1 cellular context compared by ENCODE assay signal in genomic region chr17:1532836-1533602, GRCh38.
TF ChIP-seq lines count a peak whose summit lies in the region.

No MANE protein-coding gene starts in this region.

TF ChIP-seq in H1, 55 proteins besides CTCF, POLR2A, EP300 and RAD21:
- no peak for TF ChIP-seq KDM4A (IDR thresholded peaks at IDR 0.05; ENCODE audit: low read depth, low read length, severe bottlenecking)
- TF ChIP-seq SUZ12 (IDR thresholded peaks at IDR 0.05; ENCODE audit: low read length) = no peak
- no peak for TF ChIP-seq SP4 (IDR thresholded peaks at IDR 0.05; ENCODE audit: low read length)
- no peak for TF ChIP-seq PHF8 (conservative IDR thresholded peaks at IDR 0.05; ENCODE audit: low read depth, low read length)
- no peak for TF ChIP-seq SIRT6 (IDR thresholded peaks at IDR 0.05; ENCODE audit: low read length)
- no peak for TF ChIP-seq TEAD4 (IDR thresholded peaks at IDR 0.05; ENCODE audit: low read depth, low read length)
- TF ChIP-seq RFX5 (IDR thresholded peaks at IDR 0.05; ENCODE audit: borderline replicate concordance, low read depth, low read length) = no peak
- no peak for TF ChIP-seq TAF7 (optimal IDR thresholded peaks at IDR 0.05; ENCODE audit: borderline replicate concordance, low read depth, low read length)
- no peak for TF ChIP-seq FOSL1 (IDR thresholded peaks at IDR 0.05; ENCODE audit: insufficient read depth, low read depth, low read length)
- no peak for TF ChIP-seq SRF (IDR thresholded peaks at IDR 0.05; ENCODE audit: low read depth, low read length)
- TF ChIP-seq POLR2AphosphoS5 (IDR thresholded peaks at IDR 0.05; ENCODE audit: low read depth, low read length) = no peak
- TF ChIP-seq MAFK (IDR thresholded peaks at IDR 0.05; ENCODE audit: low read depth, low read length) = no peak
- TF ChIP-seq TCF12 (IDR thresholded peaks at IDR 0.05; ENCODE audit: low read depth, low read length) = no peak
- no peak for TF ChIP-seq CREB1 (IDR thresholded peaks at IDR 0.05)
